Comparison of ENCODE assay signal across 15 cellular contexts in genomic region chr19:24074720-24075119, GRCh38. TPM values are rescaled to one million over a fixed set of nuclear protein-coding genes. Genes with fewer than 3 reads are reported as not detected.
DNase-seq lines count a peak whose midpoint lies in the region; ATAC-seq and TF ChIP-seq lines count a peak whose summit lies in the region.
"Had no signal": no experiment of that assay in that cellular context is flagged by ENCODE, and none has a peak within 500 bp of the region (broad histone marks: within the 10 kb centered on the region; RNA-seq: fewer than 3 reads in every experiment).

No MANE protein-coding gene starts in this region.

- H3K9me3 ChIP-seq in IMR-90 (ENCODE audit: control insufficient read depth, insufficient read depth, low read length) = no peaks in the 10 kb centered on the region
- H3K9me3 ChIP-seq in endodermal cell (ENCODE audit: control insufficient read depth, low read length) = peaks cover 35% of the 10 kb centered on the region
- H3K9me3 ChIP-seq: HAP-1 had no signal

- no peak for TF ChIP-seq POLR2A in IMR-90 (IDR thresholded peaks at IDR 0.05; ENCODE audit: low read depth, low read length)

- H3K56ac ChIP-seq in IMR-90 (ENCODE audit: extremely low read depth, insufficient read depth, low read length) = no peak overlapping the region

- H3K4me3 Mint-ChIP-seq in endodermal cell = no peak overlapping the region
- peak overlapping the region; percentile 25 for H3K4me3 Mint-ChIP-seq in natural killer cell treated with Interleukin-12 subunit alpha and Interleukin-12 subunit beta and Interleukin-15 and Interleukin-18, amount 100 ng/mL, for 72 hours
- H3K4me3 Mint-ChIP-seq: activated CD4-positive, alpha-beta T cell treated with anti-CD3 and anti-CD28 coated beads, Interleukin-2, amount 10 ng/mL, durations not matched to agents 7 days and 5 days had no signal

- ATAC-seq in IMR-90 (ENCODE audit: low read depth) (no peak), omental fat pad (ENCODE audit: low FRiP score) (no peak), HG03565 (IDR thresholded peaks at IDR 0.05; ENCODE audit: unreplicated experiment) (no peak)
- peak; percentile 75 to 86 for ATAC-seq in natural killer cell treated with Interleukin-12 subunit alpha and Interleukin-12 subunit beta and Interleukin-15 and Interleukin-18, amount 100 ng/mL, for 72 hours

- peak; percentile 26 for DNase-seq in GM04503 (ENCODE audit: low read depth)
- peak; percentile 74 for DNase-seq in IMR-90
- no peak for DNase-seq in endodermal cell
- DNase-seq in natural killer cell treated with Interleukin-12 subunit alpha and Interleukin-12 subunit beta and Interleukin-15 and Interleukin-18, amount 100 ng/mL, for 72 hours (ENCODE audit: low spot score) = no peak
- DNase-seq in NCI-H2227 (lab: John Stamatoyannopoulos, UW; ENCODE audit: unreplicated experiment) = no peak
- DNase-seq in omental fat pad (ENCODE audit: low spot score) = no peak
- no peak for DNase-seq in NCI-H2081 treated with DMSO at 0.1 percent for 48 hours (lab: John Stamatoyannopoulos, UW)
- DNase-seq: activated CD4-positive, alpha-beta T cell treated with anti-CD3 and anti-CD28 coated beads, Interleukin-2, amount 10 ng/mL, durations not matched to agents 7 days and 5 days; activated effector memory CD4-positive, alpha-beta T cell treated with Interleukin-2 at 50 U/mL for 16 hours; mesendoderm; occipital lobe; T-helper 1 cell had no signal

- H3K4me3 ChIP-seq in IMR-90 (ENCODE audit: insufficient read depth, low read depth, low read length) = no peak overlapping the region
- peak overlapping the region; percentile 16 for H3K4me3 ChIP-seq in endodermal cell (ENCODE audit: low read length)
- H3K4me3 ChIP-seq: HAP-1, smooth muscle cell had no signal

- no peak overlapping the region for H2BK20ac ChIP-seq in IMR-90 (ENCODE audit: low read depth, low read length)

- H3K27ac ChIP-seq in IMR-90 (ENCODE audit: insufficient read depth, low read length) (no peak overlapping the region), endodermal cell (ENCODE audit: low read depth, low read length) (no peak overlapping the region)

- no peak overlapping the region for H4K5ac ChIP-seq in IMR-90 (ENCODE audit: low read depth, low read length)

- no peak overlapping the region for H3K4me2 ChIP-seq in IMR-90 (ENCODE audit: low read depth, low read length)
- H3K4me2 ChIP-seq: smooth muscle cell had no signal

- H3K4ac ChIP-seq in IMR-90 (ENCODE audit: low read depth, low read length) = no peak overlapping the region

- no peak overlapping the region for H3K18ac ChIP-seq in IMR-90 (ENCODE audit: low read depth, low read length)

- H3K27me3 Mint-ChIP-seq in endodermal cell (ENCODE audit: insufficient read depth) = no peaks in the 10 kb centered on the region
- H3K27me3 Mint-ChIP-seq in natural killer cell treated with Interleukin-12 subunit alpha and Interleukin-12 subunit beta and Interleukin-15 and Interleukin-18, amount 100 ng/mL, for 72 hours = no peaks in the 10 kb centered on the region
- H3K27me3 Mint-ChIP-seq: activated CD4-positive, alpha-beta T cell treated with anti-CD3 and anti-CD28 coated beads, Interleukin-2, amount 10 ng/mL, durations not matched to agents 7 days and 5 days had no signal

- H3K4me1 ChIP-seq in IMR-90 (ENCODE audit: control insufficient read depth, insufficient read depth, low read length) = peaks cover 3% of the 10 kb centered on the region; the same call in 1 of the 2 replicates
- peaks cover 7% of the 10 kb centered on the region for H3K4me1 ChIP-seq in endodermal cell (ENCODE audit: control insufficient read depth, insufficient read depth, low read length)

- peaks cover 8% of the 10 kb centered on the region; the same call in 1 of the 2 replicates for H3K9me1 ChIP-seq in IMR-90 (ENCODE audit: insufficient read depth, low read length)

- POLR2A ChIA-PET in IMR-90 (lab: Charles Lee; ENCODE audit: unreplicated experiment) = no interaction called here

- H3K36me3 ChIP-seq in IMR-90 (ENCODE audit: control insufficient read depth, insufficient read depth, low read length) = peaks cover 20% of the 10 kb centered on the region
- H3K36me3 ChIP-seq in endodermal cell (ENCODE audit: control insufficient read depth, insufficient read depth, low read length) = peaks cover 69% of the 10 kb centered on the region

- TF ChIP-seq CTCF in IMR-90 (conservative IDR thresholded peaks at IDR 0.05; ENCODE audit: low read depth, low read length) (0 out of 2 replicates have a peak, but pooled peaks have one; percentile 17), endodermal cell (conservative IDR thresholded peaks at IDR 0.05) (no peak), omental fat pad (IDR thresholded peaks at IDR 0.05) (no peak)

- dilution Hi-C loops in IMR-90 (cut with HindIII; ENCODE audit: low sequenced_read_pairs, unreplicated experiment) = no loop called here

- in situ Hi-C loops in IMR-90 (cut with MboI; ENCODE audit: low sequenced_read_pairs) = no loop called here

- no peak overlapping the region for H2BK5ac ChIP-seq in IMR-90 (ENCODE audit: low read depth, low read length, poor library complexity, severe bottlenecking)

- CTCF ChIA-PET in IMR-90 (lab: Yijun Ruan, JAX) = no interaction called here

- H4K8ac ChIP-seq in IMR-90 (ENCODE audit: low read depth in 2 of 2, low read length in 2 of 2) = no peak overlapping the region

- H3K9me3 Mint-ChIP-seq in endodermal cell = peaks cover 30% of the 10 kb centered on the region
- no peaks in the 10 kb centered on the region for H3K9me3 Mint-ChIP-seq in natural killer cell treated with Interleukin-12 subunit alpha and Interleukin-12 subunit beta and Interleukin-15 and Interleukin-18, amount 100 ng/mL, for 72 hours

- no peak overlapping the region for H3K27ac Mint-ChIP-seq in endodermal cell
- H3K27ac Mint-ChIP-seq in natural killer cell treated with Interleukin-12 subunit alpha and Interleukin-12 subunit beta and Interleukin-15 and Interleukin-18, amount 100 ng/mL, for 72 hours = peak overlapping the region; percentile 70 to 89
- H3K27ac Mint-ChIP-seq: activated CD4-positive, alpha-beta T cell treated with anti-CD3 and anti-CD28 coated beads, Interleukin-2, amount 10 ng/mL, durations not matched to agents 7 days and 5 days had no signal

- H3K9ac ChIP-seq in IMR-90 (ENCODE audit: low read depth, low read length) (no peak overlapping the region), endodermal cell (ENCODE audit: extremely low read depth, low read length, poor library complexity, severe bottlenecking) (no peak overlapping the region)

- no peak overlapping the region for H4K91ac ChIP-seq in IMR-90 (ENCODE audit: insufficient read depth, low read depth, low read length)

- no peak overlapping the region for H2AK9ac ChIP-seq in IMR-90 (replicated peaks; ENCODE audit: low read depth, low read length, poor library complexity)

- H2BK15ac ChIP-seq in IMR-90 (ENCODE audit: low read depth, low read length) = no peak overlapping the region

- TF ChIP-seq RAD21 in IMR-90 (IDR thresholded peaks at IDR 0.05; ENCODE audit: low read length) = no peak

- H3K27me3 ChIP-seq in IMR-90 (ENCODE audit: control insufficient read depth, insufficient read depth, low read length) (no peaks in the 10 kb centered on the region), endodermal cell (ENCODE audit: control insufficient read depth, insufficient read depth, low read length, poor library complexity, severe bottlenecking) (no peaks in the 10 kb centered on the region)

- peaks cover 18% of the 10 kb centered on the region for H3K4me1 Mint-ChIP-seq in endodermal cell
- peaks cover 29 to 37% of the 10 kb centered on the region in 2 donors for H3K4me1 Mint-ChIP-seq in natural killer cell treated with Interleukin-12 subunit alpha and Interleukin-12 subunit beta and Interleukin-15 and Interleukin-18, amount 100 ng/mL, for 72 hours (ENCODE audit: low read depth in 2 of 2)

- H2AFZ ChIP-seq in IMR-90 (replicated peaks; ENCODE audit: low read length, poor library complexity) = peak overlapping the region; percentile 10

- H3K36me3 Mint-ChIP-seq in endodermal cell (ENCODE audit: low read depth) = peaks cover 81% of the 10 kb centered on the region
- H3K36me3 Mint-ChIP-seq in natural killer cell treated with Interleukin-12 subunit alpha and Interleukin-12 subunit beta and Interleukin-15 and Interleukin-18, amount 100 ng/mL, for 72 hours = peaks cover 31% of the 10 kb centered on the region

- H4K20me1 ChIP-seq in IMR-90 (ENCODE audit: insufficient read depth, low read length) = no peaks in the 10 kb centered on the region

- no TSS peak for BruUV-seq in IMR-90 (replicated peaks; lab: Mats Ljungman, UMichigan)

- no peak overlapping the region for H3K14ac ChIP-seq in IMR-90 (replicated peaks; ENCODE audit: low read depth, low read length)

- H2AK5ac ChIP-seq in IMR-90 (ENCODE audit: low read depth, low read length) = no peak overlapping the region

- no peak overlapping the region for H3K23ac ChIP-seq in IMR-90 (ENCODE audit: low read depth, low read length)

- H3K79me1 ChIP-seq in IMR-90 (ENCODE audit: low read depth in 1 of 2, low read length in 2 of 2) = peaks cover 11 to 17% of the 10 kb centered on the region in 2 experiments

- intact Hi-C loops in IMR-90 (cut with micrococcal nuclease) = no loop called here

- H2BK120ac ChIP-seq in IMR-90 (ENCODE audit: low read depth, low read length) = no peak overlapping the region

TF ChIP-seq in IMR-90, 13 proteins besides CTCF, POLR2A, EP300 and RAD21:
- TF ChIP-seq CEBPB (IDR thresholded peaks at IDR 0.05; ENCODE audit: low read depth, low read length) (peak; percentile 82; the same call in 1 of the 2 replicates), SMC3 (IDR thresholded peaks at IDR 0.05; ENCODE audit: low read depth, low read length) (no peak), MAFK (IDR thresholded peaks at IDR 0.05; ENCODE audit: low read depth, low read length) (no peak)

RNA-seq across cellular contexts. Expression of gene ZNF254, which starts 12.3 kb away (rescaled TPM):
- total RNA-seq in IMR-90 (2012; rRNA removed) (8.8 and 15.0 TPM in 2 replicates), endodermal cell (10 to 100 TPM; 30.7 to 33.8 TPM), omental fat pad (10 to 100 TPM; 10.1 to 17.5 (median 11.7) TPM)
- polyA plus RNA-seq in IMR-90 (2012; rRNA removed) = 2.7 and 4.4 TPM in 2 replicates
- polyA plus RNA-seq in IMR-90 (2012; cell fraction: cytosol; rRNA removed) = 1.3 and 3.0 TPM in 2 replicates
- 3.4 and 6.9 TPM in 2 replicates for polyA plus RNA-seq in IMR-90 (2012; cell fraction: nucleus; rRNA removed; ENCODE audit: low replicate concordance)
- polyA plus RNA-seq in endodermal cell (2013, experiment 1 of 2) = 37.9 TPM
- 38.6 TPM for polyA plus RNA-seq in endodermal cell (2013, experiment 2 of 2)
- total RNA-seq in natural killer cell treated with Interleukin-12 subunit alpha and Interleukin-12 subunit beta and Interleukin-15 and Interleukin-18, amount 100 ng/mL, for 72 hours = 10 to 100 TPM; 10.5 to 13.4 TPM

Comparison
In these comparisons a context has a peak if more than half of its experiments do, and no peak if none do; other contexts are left out.
1. DNase-seq: peak in GM04503 (single experiment) and IMR-90 (single experiment); none in endodermal cell (single experiment), natural killer cell treated with Interleukin-12 subunit alpha and Interleukin-12 subunit beta and Interleukin-15 and Interleukin-18, amount 100 ng/mL, for 72 hours (single experiment), NCI-H2227 (single experiment), omental fat pad (single experiment) and NCI-H2081 treated with DMSO at 0.1 percent for 48 hours (single experiment).
2. ATAC-seq: peak in natural killer cell treated with Interleukin-12 subunit alpha and Interleukin-12 subunit beta and Interleukin-15 and Interleukin-18, amount 100 ng/mL, for 72 hours (2 of 2); none in IMR-90 (single experiment), omental fat pad (single experiment) and HG03565 (single experiment).